Comparison of ENCODE assay signal across 1 cellular context in genomic region chr10:31888442-31888841, GRCh38.
TF ChIP-seq lines count a peak whose summit lies in the region.

No MANE protein-coding gene starts in this region.

TF ChIP-seq in HepG2, 621 proteins besides CTCF, POLR2A, EP300 and RAD21 (continued from another document):
- TF ChIP-seq PAXIP1 (CRISPR knock-in tag; conservative IDR thresholded peaks at IDR 0.05) (peak; percentile 49), HMG20A (CRISPR knock-in tag; IDR thresholded peaks at IDR 0.05; ENCODE audit: borderline replicate concordance) (peak; percentile 17; the same call in 1 of the 2 replicates), HNF4G (IDR thresholded peaks at IDR 0.05; ENCODE audit: borderline replicate concordance, low read depth, low read length) (peak; percentile 22; the same call in 1 of the 2 replicates), HNF4G (CRISPR knock-in tag; IDR thresholded peaks at IDR 0.05; ENCODE audit: borderline replicate concordance, low read depth) (no peak), TFE3 (CRISPR knock-in tag; IDR thresholded peaks at IDR 0.05) (0 out of 2 replicates have a peak, but pooled peaks have one; percentile 22), ISL2 (CRISPR knock-in tag; IDR thresholded peaks at IDR 0.05) (0 out of 2 replicates have a peak, but pooled peaks have one; percentile 39), JUND (CRISPR knock-in tag; IDR thresholded peaks at IDR 0.05) (no peak), ZSCAN22 (CRISPR knock-in tag; IDR thresholded peaks at IDR 0.05) (no peak), CREB1 (IDR thresholded peaks at IDR 0.05) (no peak), CREB1 (CRISPR knock-in tag; IDR thresholded peaks at IDR 0.05) (peak; percentile 38; the same call in 1 of the 2 replicates), RNF2 (conservative IDR thresholded peaks at IDR 0.05; ENCODE audit: low read depth) (no peak), NCOR1 (IDR thresholded peaks at IDR 0.05; ENCODE audit: borderline replicate concordance, low read length) (peak; percentile 21; the same call in 1 of the 2 replicates), LCORL (IDR thresholded peaks at IDR 0.05) (peak; percentile 43; the same call in 1 of the 2 replicates), LCORL (CRISPR knock-in tag; IDR thresholded peaks at IDR 0.05) (0 out of 2 replicates have a peak, but pooled peaks have one; percentile 30), GATAD2A (CRISPR knock-in tag; IDR thresholded peaks at IDR 0.05) (peak; percentile 51; the same call in 1 of the 2 replicates), HMGA1 (CRISPR knock-in tag; conservative IDR thresholded peaks at IDR 0.05) (no peak)
